ENCODE assay signal across 13 cellular contexts in genomic region chr17:80100035-80100323, GRCh38. TPM values are rescaled to one million over a fixed set of nuclear protein-coding genes. Genes with fewer than 3 reads are reported as not detected.
DNase-seq lines count a peak whose midpoint lies in the region; ATAC-seq and TF ChIP-seq lines count a peak whose summit lies in the region.
"Had no signal": no experiment of that assay in that cellular context is flagged by ENCODE, and none has a peak within 500 bp of the region (broad histone marks: within the 10 kb centered on the region; RNA-seq: fewer than 3 reads in every experiment).

No MANE protein-coding gene starts in this region.

- H3K79me1 ChIP-seq in trophoblast cell (ENCODE audit: low read length): peaks cover 8% of the 10 kb centered on the region

- H2AFZ ChIP-seq in Loucy (ENCODE audit: low read length): peak overlapping the region; percentile 98; the same call in 1 of the 2 replicates
- no peak overlapping the region for H2AFZ ChIP-seq in trophoblast cell (ENCODE audit: insufficient read depth, low read length, poor library complexity)

- no peak overlapping the region for H4K8ac ChIP-seq in trophoblast cell (ENCODE audit: low read depth, low read length)

- TF ChIP-seq CTCF in Loucy (conservative IDR thresholded peaks at IDR 0.05; ENCODE audit: low read length): no peak
- no peak for TF ChIP-seq CTCF in brain (conservative IDR thresholded peaks at IDR 0.05)

- CTCF ChIA-PET in activated CD4-positive, alpha-beta T cell treated with anti-CD3 and anti-CD28 coated beads, Interleukin-2, amount 10 ng/mL, durations not matched to agents 7 days and 5 days (lab: Charles Lee): interaction anchor here (1.9 kb wide), 1 partner anchor 12 kb away, joined by 12 read pairs; no protein-coding TSS in a partner anchor

- no peak overlapping the region for H2AK5ac ChIP-seq in trophoblast cell (ENCODE audit: low read length)

- no peak overlapping the region for H2BK120ac ChIP-seq in trophoblast cell (ENCODE audit: insufficient read depth, low read length, poor library complexity)

- H2BK12ac ChIP-seq in trophoblast cell (ENCODE audit: low read length): no peak overlapping the region

- H3K4me3 ChIP-seq in Loucy (ENCODE audit: low read length, poor library complexity, severe bottlenecking) (peak overlapping the region; percentile 97), trophoblast cell (ENCODE audit: low read depth, low read length) (peak overlapping the region; percentile 37)

- no peak overlapping the region for H3K23ac ChIP-seq in trophoblast cell (ENCODE audit: low read length)

- H3K4me1 ChIP-seq in Loucy (ENCODE audit: insufficient read depth, low read length, poor library complexity, severe bottlenecking) (peaks cover 22% of the 10 kb centered on the region), trophoblast cell (ENCODE audit: control insufficient read depth in 1 of 2, insufficient read depth in 2 of 2, low read length in 2 of 2) (peaks cover 12 to 21% of the 10 kb centered on the region in 2 experiments)

- H3K27ac ChIP-seq in trophoblast cell (ENCODE audit: low read depth, low read length): no peak overlapping the region

- H3K9ac ChIP-seq in Loucy (ENCODE audit: low read depth, low read length, poor library complexity, severe bottlenecking) (peak overlapping the region; percentile 70), trophoblast cell (ENCODE audit: low read length) (no peak overlapping the region)

- H3F3A ChIP-seq in Loucy (ENCODE audit: low read depth): no peaks in the 10 kb centered on the region

- H3K4me2 ChIP-seq in Loucy (ENCODE audit: low read depth, low read length, poor library complexity, severe bottlenecking) (peak overlapping the region; percentile 99), trophoblast cell (ENCODE audit: low read length) (no peak overlapping the region)

- no peaks in the 10 kb centered on the region for H3K27me3 ChIP-seq in Loucy (ENCODE audit: insufficient read depth, low read length, poor library complexity, severe bottlenecking)
- no peaks in the 10 kb centered on the region for H3K27me3 ChIP-seq in trophoblast cell (ENCODE audit: insufficient read depth, low read length)
- H3K27me3 ChIP-seq: adrenal gland, MG63 had no signal

- H4K12ac ChIP-seq in trophoblast cell (ENCODE audit: low read depth, low read length): peak overlapping the region; percentile 3

- no peaks in the 10 kb centered on the region for H3K9me2 ChIP-seq in Loucy (replicated peaks; ENCODE audit: low read depth, low read length)

- no peaks in the 10 kb centered on the region for H4K20me1 ChIP-seq in Loucy (ENCODE audit: insufficient read depth, low read length, poor library complexity, severe bottlenecking)

- H3K27me3 Mint-ChIP-seq in activated CD4-positive, alpha-beta T cell treated with anti-CD3 and anti-CD28 coated beads, Interleukin-2, amount 10 ng/mL, durations not matched to agents 7 days and 5 days: peaks cover 4% of the 10 kb centered on the region
- H3K27me3 Mint-ChIP-seq in brain: peaks cover 2% of the 10 kb centered on the region

- no peak for DNase-seq in activated CD4-positive, alpha-beta T cell treated with anti-CD3 and anti-CD28 coated beads, Interleukin-2, amount 10 ng/mL, durations not matched to agents 7 days and 5 days
- no peak for DNase-seq in activated CD4-positive, alpha-beta T cell treated with anti-CD3 and anti-CD28 coated beads for 1 hour
- DNase-seq in trophoblast cell (no peak), NCI-H2107 (lab: John Stamatoyannopoulos, UW) (no peak)
- DNase-seq: NCI-H1930, NCI-H524 treated with DMSO at 0.1 percent for 48 hours had no signal

- no peak overlapping the region for H3K4ac ChIP-seq in trophoblast cell (ENCODE audit: low read depth, low read length)

- no peaks in the 10 kb centered on the region for H3K9me3 Mint-ChIP-seq in activated CD4-positive, alpha-beta T cell treated with anti-CD3 and anti-CD28 coated beads, Interleukin-2, amount 10 ng/mL, durations not matched to agents 7 days and 5 days
- peaks cover 0 to 2% (median 0%) of the 10 kb centered on the region in 5 experiments for H3K9me3 Mint-ChIP-seq in brain

- no peak overlapping the region for H3K27ac Mint-ChIP-seq in activated CD4-positive, alpha-beta T cell treated with anti-CD3 and anti-CD28 coated beads, Interleukin-2, amount 10 ng/mL, durations not matched to agents 7 days and 5 days
- peak overlapping the region in 2 of 5 experiments; percentile 19 to 94 for H3K27ac Mint-ChIP-seq in brain

- peak overlapping the region; percentile 76 for H3K4me3 Mint-ChIP-seq in activated CD4-positive, alpha-beta T cell treated with anti-CD3 and anti-CD28 coated beads, Interleukin-2, amount 10 ng/mL, durations not matched to agents 7 days and 5 days
- peak overlapping the region in 4 of 5 experiments; percentile 49 to 84 (median 74) for H3K4me3 Mint-ChIP-seq in brain

- H2BK5ac ChIP-seq in trophoblast cell (ENCODE audit: low read depth, low read length, poor library complexity): no peak overlapping the region

- H3K36me3 Mint-ChIP-seq in activated CD4-positive, alpha-beta T cell treated with anti-CD3 and anti-CD28 coated beads, Interleukin-2, amount 10 ng/mL, durations not matched to agents 7 days and 5 days (ENCODE audit: low read depth): no peaks in the 10 kb centered on the region
- no peaks in the 10 kb centered on the region for H3K36me3 Mint-ChIP-seq in brain

- H3K18ac ChIP-seq in trophoblast cell (ENCODE audit: low read length): no peak overlapping the region

- H3K79me2 ChIP-seq in Loucy (ENCODE audit: insufficient read depth, low read length) (peaks cover 7% of the 10 kb centered on the region), trophoblast cell (ENCODE audit: control insufficient read depth, insufficient read depth, low read length, poor library complexity) (peaks cover 11% of the 10 kb centered on the region)

- WGBS in trophoblast cell (ENCODE audit: extremely low coverage, insufficient coverage, insufficient read length): no CpG with 5 or more reads among the region's 4 CpGs

- H3K14ac ChIP-seq in trophoblast cell (ENCODE audit: low read length): no peak overlapping the region

- no peak for ATAC-seq in HG03439 (IDR thresholded peaks at IDR 0.05; ENCODE audit: unreplicated experiment)
- ATAC-seq in HG02870 (IDR thresholded peaks at IDR 0.05; ENCODE audit: unreplicated experiment): no peak
- ATAC-seq: SK-N-SH treated with all-trans-retinoic acid at 6 μM for 48 hours had no signal

- peaks cover 31% of the 10 kb centered on the region for H3K4me1 Mint-ChIP-seq in activated CD4-positive, alpha-beta T cell treated with anti-CD3 and anti-CD28 coated beads, Interleukin-2, amount 10 ng/mL, durations not matched to agents 7 days and 5 days
- peaks cover 55% of the 10 kb centered on the region for H3K4me1 Mint-ChIP-seq in brain

- H3K9me3 ChIP-seq in Loucy (ENCODE audit: insufficient read depth, low read depth, low read length) (no peaks in the 10 kb centered on the region), trophoblast cell (ENCODE audit: insufficient read depth, low read depth, low read length) (peaks cover 3% of the 10 kb centered on the region)
- H3K9me3 ChIP-seq: adrenal gland, MG63 had no signal

- H4K91ac ChIP-seq in trophoblast cell (ENCODE audit: low read depth, low read length): no peak overlapping the region

- H3K36me3 ChIP-seq in Loucy (ENCODE audit: insufficient read depth, low read length): no peaks in the 10 kb centered on the region
- no peaks in the 10 kb centered on the region for H3K36me3 ChIP-seq in trophoblast cell (ENCODE audit: control insufficient read depth in 1 of 2, insufficient read depth in 2 of 2, low read length in 2 of 2)
- H3K36me3 ChIP-seq: adrenal gland, MG63 had no signal

- POLR2A ChIA-PET in activated CD4-positive, alpha-beta T cell treated with anti-CD3 and anti-CD28 coated beads, Interleukin-2, amount 10 ng/mL, durations not matched to agents 7 days and 5 days (lab: Charles Lee): no interaction called here

RNA-seq across cellular contexts. Expression of gene GAA, which starts 1.4 kb away (rescaled TPM):
- 10 to 100 TPM; 14.7 to 16.3 TPM for total RNA-seq in activated CD4-positive, alpha-beta T cell treated with anti-CD3 and anti-CD28 coated beads, Interleukin-2, amount 10 ng/mL, durations not matched to agents 7 days and 5 days
- polyA plus RNA-seq in brain (ENCODE audit: insufficient read depth, low read depth, low replicate concordance): 99.7 TPM
- polyA plus RNA-seq in trophoblast cell (2013): 38.1 and 40.0 TPM in 2 replicates

RNA-seq across cellular contexts. Expression of gene EIF4A3, which starts 46.9 kb away (rescaled TPM):
- total RNA-seq in activated CD4-positive, alpha-beta T cell treated with anti-CD3 and anti-CD28 coated beads, Interleukin-2, amount 10 ng/mL, durations not matched to agents 7 days and 5 days: 100 to 1,000 TPM; 148 to 157 TPM
- 155 TPM for polyA plus RNA-seq in brain (ENCODE audit: insufficient read depth, low read depth, low replicate concordance)
- polyA plus RNA-seq in trophoblast cell (2013): 81.7 and 91.5 TPM in 2 replicates
